ENCODE assay signal across 2 cellular contexts in genomic region chr4:113758361-113758760, GRCh38.
TF ChIP-seq lines count a peak whose summit lies in the region.

No MANE protein-coding gene starts in this region.

TF ChIP-seq in IMR-90, 13 proteins besides CTCF, POLR2A, EP300 and RAD21:
- TF ChIP-seq CEBPB (IDR thresholded peaks at IDR 0.05; ENCODE audit: low read depth, low read length) (no peak), RFX5 (IDR thresholded peaks at IDR 0.05; ENCODE audit: low read depth, low read length) (no peak), MAZ (IDR thresholded peaks at IDR 0.05; ENCODE audit: borderline replicate concordance, low read depth, low read length) (no peak), MAFK (IDR thresholded peaks at IDR 0.05; ENCODE audit: low read depth, low read length) (no peak), USF2 (IDR thresholded peaks at IDR 0.05; ENCODE audit: low read depth, low read length) (peak; percentile 65; the same call in 1 of the 2 replicates), BHLHE40 (IDR thresholded peaks at IDR 0.05; ENCODE audit: low read depth, low read length) (peak; percentile 91), SMC3 (IDR thresholded peaks at IDR 0.05; ENCODE audit: low read depth, low read length) (no peak), NFE2L2 (IDR thresholded peaks at IDR 0.05; ENCODE audit: low read depth, low read length) (no peak), MXI1 (IDR thresholded peaks at IDR 0.05; ENCODE audit: borderline replicate concordance, low read depth, low read length) (no peak), ELK1 (IDR thresholded peaks at IDR 0.05; ENCODE audit: borderline replicate concordance, low read depth, low read length) (no peak), CHD1 (IDR thresholded peaks at IDR 0.05; ENCODE audit: low read depth, low read length) (no peak)

TF ChIP-seq in GM12878, 131 proteins besides CTCF, POLR2A, EP300 and RAD21:
- no peak for TF ChIP-seq FOS (IDR thresholded peaks at IDR 0.05; ENCODE audit: borderline replicate concordance, extremely low read depth, insufficient read length)
- no peak for TF ChIP-seq HCFC1 (IDR thresholded peaks at IDR 0.05; ENCODE audit: low read length)
- no peak for TF ChIP-seq EZH2 (IDR thresholded peaks at IDR 0.05; ENCODE audit: borderline replicate concordance, control insufficient read depth, low read depth, low read length)
- no peak for TF ChIP-seq SMARCA5 (IDR thresholded peaks at IDR 0.05)
- no peak for TF ChIP-seq ZBED1 (IDR thresholded peaks at IDR 0.05; ENCODE audit: borderline replicate concordance)
- TF ChIP-seq E4F1 (IDR thresholded peaks at IDR 0.05; ENCODE audit: borderline replicate concordance, partially characterized antibody): no peak
- TF ChIP-seq KAT2A (conservative IDR thresholded peaks at IDR 0.05; ENCODE audit: control insufficient read depth, low read depth, low read length): no peak
- no peak for TF ChIP-seq FOXK2 (IDR thresholded peaks at IDR 0.05)
- no peak for TF ChIP-seq PAX5 (IDR thresholded peaks at IDR 0.05; ENCODE audit: borderline replicate concordance, low read depth, low read length)
- TF ChIP-seq ASH2L (IDR thresholded peaks at IDR 0.05; ENCODE audit: borderline replicate concordance, low read depth): no peak
- TF ChIP-seq SMAD5 (IDR thresholded peaks at IDR 0.05; ENCODE audit: low read depth): no peak
- TF ChIP-seq BCL11A (IDR thresholded peaks at IDR 0.05; ENCODE audit: low read depth, low read length): no peak
- no peak for TF ChIP-seq E2F4 (IDR thresholded peaks at IDR 0.05; ENCODE audit: low read depth, low read length)
- no peak for TF ChIP-seq USF1 (IDR thresholded peaks at IDR 0.05; ENCODE audit: borderline replicate concordance, extremely low read length, insufficient read depth, low read depth, low read length)
- TF ChIP-seq USF2 (IDR thresholded peaks at IDR 0.05; ENCODE audit: borderline replicate concordance, low read depth, low read length): no peak
- no peak for TF ChIP-seq CBX3 (IDR thresholded peaks at IDR 0.05; ENCODE audit: borderline replicate concordance, low read depth)
- no peak for TF ChIP-seq SKIL (IDR thresholded peaks at IDR 0.05; ENCODE audit: low read depth, poor library complexity, severe bottlenecking)
- no peak for TF ChIP-seq POU2F2 (IDR thresholded peaks at IDR 0.05; ENCODE audit: borderline replicate concordance, low read depth, low read length)
- no peak for TF ChIP-seq ZNF622 (IDR thresholded peaks at IDR 0.05)
- TF ChIP-seq CBFB (IDR thresholded peaks at IDR 0.05; ENCODE audit: low read depth): no peak
